2 cellular contexts compared by ENCODE assay signal in genomic region chrX:64977051-64977450, GRCh38.
TF ChIP-seq lines count a peak whose summit lies in the region.

No MANE protein-coding gene starts in this region.

TF ChIP-seq in SK-N-SH, 30 proteins besides CTCF, POLR2A, EP300 and RAD21 (continued from another document):
- TF ChIP-seq, protein P1, sequence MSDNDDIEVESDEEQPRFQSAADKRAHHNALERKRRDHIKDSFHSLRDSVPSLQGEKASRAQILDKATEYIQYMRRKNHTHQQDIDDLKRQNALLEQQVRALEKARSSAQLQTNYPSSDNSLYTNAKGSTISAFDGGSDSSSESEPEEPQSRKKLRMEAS (IDR thresholded peaks at IDR 0.05; ENCODE audit: low read depth) = no peak
- TF ChIP-seq FOXM1 (IDR thresholded peaks at IDR 0.05; ENCODE audit: low read depth) (no peak), TCF12 (IDR thresholded peaks at IDR 0.05) (no peak), GABPA (IDR thresholded peaks at IDR 0.05; ENCODE audit: low read depth) (no peak), FOXJ3 (CRISPR knock-in tag; IDR thresholded peaks at IDR 0.05) (no peak), MXI1 (IDR thresholded peaks at IDR 0.05; ENCODE audit: low read depth, low read length) (no peak), TAF1 (IDR thresholded peaks at IDR 0.05; ENCODE audit: borderline replicate concordance, low read depth, low read length) (no peak), YY1 (IDR thresholded peaks at IDR 0.05; ENCODE audit: low read depth) (no peak)
- TF ChIP-seq, protein P2, sequence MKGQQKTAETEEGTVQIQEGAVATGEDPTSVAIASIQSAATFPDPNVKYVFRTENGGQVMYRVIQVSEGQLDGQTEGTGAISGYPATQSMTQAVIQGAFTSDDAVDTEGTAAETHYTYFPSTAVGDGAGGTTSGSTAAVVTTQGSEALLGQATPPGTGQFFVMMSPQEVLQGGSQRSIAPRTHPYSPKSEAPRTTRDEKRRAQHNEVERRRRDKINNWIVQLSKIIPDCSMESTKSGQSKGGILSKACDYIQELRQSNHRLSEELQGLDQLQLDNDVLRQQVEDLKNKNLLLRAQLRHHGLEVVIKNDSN (IDR thresholded peaks at IDR 0.05; ENCODE audit: borderline replicate concordance, low read depth) = no peak
- TF ChIP-seq, protein P3, sequence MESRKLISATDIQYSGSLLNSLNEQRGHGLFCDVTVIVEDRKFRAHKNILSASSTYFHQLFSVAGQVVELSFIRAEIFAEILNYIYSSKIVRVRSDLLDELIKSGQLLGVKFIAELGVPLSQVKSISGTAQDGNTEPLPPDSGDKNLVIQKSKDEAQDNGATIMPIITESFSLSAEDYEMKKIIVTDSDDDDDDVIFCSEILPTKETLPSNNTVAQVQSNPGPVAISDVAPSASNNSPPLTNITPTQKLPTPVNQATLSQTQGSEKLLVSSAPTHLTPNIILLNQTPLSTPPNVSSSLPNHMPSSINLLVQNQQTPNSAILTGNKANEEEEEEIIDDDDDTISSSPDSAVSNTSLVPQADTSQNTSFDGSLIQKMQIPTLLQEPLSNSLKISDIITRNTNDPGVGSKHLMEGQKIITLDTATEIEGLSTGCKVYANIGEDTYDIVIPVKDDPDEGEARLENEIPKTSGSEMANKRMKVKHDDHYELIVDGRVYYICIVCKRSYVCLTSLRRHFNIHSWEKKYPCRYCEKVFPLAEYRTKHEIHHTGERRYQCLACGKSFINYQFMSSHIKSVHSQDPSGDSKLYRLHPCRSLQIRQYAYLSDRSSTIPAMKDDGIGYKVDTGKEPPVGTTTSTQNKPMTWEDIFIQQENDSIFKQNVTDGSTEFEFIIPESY (IDR thresholded peaks at IDR 0.05; ENCODE audit: borderline replicate concordance, low read depth) = no peak

TF ChIP-seq in SK-N-SH treated with all-trans-retinoic acid at 6 μM for 48 hours, 23 proteins besides CTCF, POLR2A, EP300 and RAD21 (continued from another document):
- TF ChIP-seq CSRNP3 (CRISPR knock-in tag; IDR thresholded peaks at IDR 0.05) (no peak), RARB (CRISPR knock-in tag; IDR thresholded peaks at IDR 0.05) (no peak), TOX (CRISPR knock-in tag; IDR thresholded peaks at IDR 0.05; ENCODE audit: borderline replicate concordance) (no peak), PPARA (CRISPR knock-in tag; IDR thresholded peaks at IDR 0.05; ENCODE audit: borderline replicate concordance) (no peak)
TF ChIP-seq in SK-N-SH treated with all-trans-retinoic acid at 6 μM for 48 hours: peak in this region for 0.
